In the genomic region with DNA sequence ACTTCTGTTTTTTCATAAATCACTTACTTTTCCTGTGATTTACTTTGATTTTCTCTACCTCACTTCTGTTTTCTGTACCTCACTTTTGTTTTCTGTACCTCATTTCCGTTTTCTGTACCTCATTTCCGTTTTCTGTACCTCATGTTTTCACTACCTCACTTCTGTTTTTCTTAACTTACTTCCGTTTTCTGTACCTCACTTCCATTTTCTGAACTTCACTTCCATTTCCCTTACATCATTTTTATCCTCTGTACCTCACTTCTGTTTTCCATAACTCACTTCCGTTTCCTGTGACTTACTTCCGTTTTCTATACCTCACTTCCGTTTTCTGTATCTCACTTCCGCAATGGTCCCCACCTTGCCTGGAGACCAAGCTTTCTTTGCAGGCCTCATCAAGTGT, we compare ENCODE assay signal across 18 cellular contexts.
A peak's percentile ranks its signal among the peaks of the same experiment; 100 is the strongest.
DNase-seq lines count a peak whose midpoint lies in the region; ATAC-seq and TF ChIP-seq lines count a peak whose summit lies in the region.
"Had no signal": no experiment of that assay in that cellular context is flagged by ENCODE, and none has a peak within 500 bp of the region (broad histone marks: within the 10 kb centered on the region; RNA-seq: fewer than 3 reads in every experiment).

No MANE protein-coding gene starts in this region.

- WGBS in suprapubic skin, result 88% methylated on average over 7 of the region's 7 CpGs

- H3K4me2 ChIP-seq in DOHH2 (ENCODE audit: low read length), result peak overlapping the region; percentile 16; the same call in 1 of the 2 replicates
- no peak overlapping the region for H3K4me2 ChIP-seq in SU-DHL-6 (ENCODE audit: low read depth, low read length, poor library complexity, severe bottlenecking)
- H3K4me2 ChIP-seq: A549 had no signal

- TF ChIP-seq CTCF in DOHH2 (IDR thresholded peaks at IDR 0.05; ENCODE audit: low read depth, low read length, poor library complexity, severe bottlenecking) (no peak), SU-DHL-6 (IDR thresholded peaks at IDR 0.05; ENCODE audit: insufficient read depth, low read length, poor library complexity, severe bottlenecking) (no peak), suprapubic skin (IDR thresholded peaks at IDR 0.05) (no peak)

- H3K27me3 ChIP-seq in DOHH2 (ENCODE audit: control insufficient read depth, low read length) (no peaks in the 10 kb centered on the region), SU-DHL-6 (ENCODE audit: low read length) (no peaks in the 10 kb centered on the region), rectal smooth muscle tissue (ENCODE audit: control insufficient read depth, insufficient read depth, low read length) (no peaks in the 10 kb centered on the region), suprapubic skin (no peaks in the 10 kb centered on the region)
- H3K27me3 ChIP-seq: Peyer's patch had no signal

- DNase-seq in MV-4-11 (lab: John Stamatoyannopoulos, UW) (peak; percentile 69), GF-D8 (lab: John Stamatoyannopoulos, UW) (no peak), SHP77 (lab: John Stamatoyannopoulos, UW) (no peak), suprapubic skin (ENCODE audit: low spot score in 2 of 2) (no peak)
- DNase-seq: Calu3; CD4-positive, alpha-beta T cell; GOT3; HFFc6; NCI-H146; NCI-H2081 treated with DMSO at 0.1 percent for 48 hours; NCI-H2227 treated with DMSO at 0.1 percent for 48 hours; NCI-H526; Peyer's patch had no signal

- H3F3A ChIP-seq in DOHH2 (ENCODE audit: control insufficient read depth, insufficient read depth) (peaks cover 32% of the 10 kb centered on the region), SU-DHL-6 (ENCODE audit: insufficient read depth) (peaks cover 18% of the 10 kb centered on the region)

- no peak overlapping the region for H3K9ac ChIP-seq in SU-DHL-6 (ENCODE audit: low read length)
- H3K9ac ChIP-seq in rectal smooth muscle tissue (ENCODE audit: low read length), result no peak overlapping the region

- no peaks in the 10 kb centered on the region for H3K9me2 ChIP-seq in DOHH2 (replicated peaks; ENCODE audit: control insufficient read depth, low read length)
- no peaks in the 10 kb centered on the region for H3K9me2 ChIP-seq in SU-DHL-6 (replicated peaks; ENCODE audit: insufficient read depth, low read length)

- peaks cover 43% of the 10 kb centered on the region for H3K9me3 ChIP-seq in DOHH2 (ENCODE audit: control insufficient read depth, insufficient read depth, low read length)
- H3K9me3 ChIP-seq in SU-DHL-6 (ENCODE audit: insufficient read depth, low read length), result peaks cover 36% of the 10 kb centered on the region
- H3K9me3 ChIP-seq in suprapubic skin, result no peaks in the 10 kb centered on the region
- H3K9me3 ChIP-seq: Peyer's patch had no signal

- H2AFZ ChIP-seq in SU-DHL-6 (ENCODE audit: low read depth, low read length, severe bottlenecking), result no peak overlapping the region

- H3K27ac ChIP-seq in DOHH2 (ENCODE audit: low read depth, low read length), result peak overlapping the region; percentile 60
- peak overlapping the region; percentile 46; the same call in 1 of the 2 replicates for H3K27ac ChIP-seq in SU-DHL-6 (ENCODE audit: low read depth, low read length)
- peak overlapping the region; percentile 64 for H3K27ac ChIP-seq in rectal smooth muscle tissue (ENCODE audit: low read depth, low read length)
- H3K27ac ChIP-seq in suprapubic skin, result no peak overlapping the region
- H3K27ac ChIP-seq: A549 had no signal

- H3K4me3 ChIP-seq in DOHH2 (ENCODE audit: low read length), result peak overlapping the region; percentile 29
- peak overlapping the region; percentile 11 for H3K4me3 ChIP-seq in SU-DHL-6 (ENCODE audit: insufficient read depth, low read length, poor library complexity, severe bottlenecking)
- H3K4me3 ChIP-seq in rectal smooth muscle tissue (ENCODE audit: low read length), result no peak overlapping the region
- no peak overlapping the region for H3K4me3 ChIP-seq in suprapubic skin
- H3K4me3 ChIP-seq: A549, Peyer's patch had no signal

- no peak for TF ChIP-seq POLR2A in suprapubic skin (IDR thresholded peaks at IDR 0.05)

- H4K20me1 ChIP-seq in DOHH2 (ENCODE audit: control insufficient read depth, insufficient read depth, low read depth, low read length), result no peaks in the 10 kb centered on the region
- no peaks in the 10 kb centered on the region for H4K20me1 ChIP-seq in SU-DHL-6 (ENCODE audit: low read depth, low read length)

- H3K79me2 ChIP-seq in DOHH2 (ENCODE audit: control insufficient read depth, low read length), result no peaks in the 10 kb centered on the region
- no peaks in the 10 kb centered on the region for H3K79me2 ChIP-seq in SU-DHL-6 (ENCODE audit: insufficient read depth, low read length)

- H3K4me1 ChIP-seq in DOHH2 (ENCODE audit: control insufficient read depth, low read length), result peaks cover 12% of the 10 kb centered on the region; the same call in 1 of the 2 replicates
- H3K4me1 ChIP-seq in rectal smooth muscle tissue (ENCODE audit: control insufficient read depth, insufficient read depth, low read length), result peaks cover 10% of the 10 kb centered on the region
- no peaks in the 10 kb centered on the region for H3K4me1 ChIP-seq in suprapubic skin
- H3K4me1 ChIP-seq: A549, Peyer's patch had no signal

- no peaks in the 10 kb centered on the region; the same call in 1 of the 2 replicates for H3K36me3 ChIP-seq in DOHH2 (ENCODE audit: control insufficient read depth, low read length)
- no peaks in the 10 kb centered on the region for H3K36me3 ChIP-seq in SU-DHL-6 (ENCODE audit: low read length)
- no peaks in the 10 kb centered on the region for H3K36me3 ChIP-seq in rectal smooth muscle tissue (ENCODE audit: control insufficient read depth, insufficient read depth, low read length)
- no peaks in the 10 kb centered on the region for H3K36me3 ChIP-seq in suprapubic skin
- H3K36me3 ChIP-seq: Peyer's patch had no signal

- no peak for ATAC-seq in HG03571 (IDR thresholded peaks at IDR 0.05; ENCODE audit: unreplicated experiment)
- ATAC-seq: A549 had no signal

- no peak for TF ChIP-seq EP300 in suprapubic skin (IDR thresholded peaks at IDR 0.05)

Comparison
In these comparisons a context has a peak if more than half of its experiments do, and no peak if none do; other contexts are left out.
1. H3K4me3 ChIP-seq: peak in DOHH2 (single experiment) and SU-DHL-6 (single experiment); none in rectal smooth muscle tissue (single experiment) and suprapubic skin (single experiment).